1 cellular context compared by ENCODE assay signal in genomic region chr16:1151424-1152122, GRCh38.
TF ChIP-seq lines count a peak whose summit lies in the region.

No MANE protein-coding gene starts in this region.

TF ChIP-seq in HEK293, 187 proteins besides CTCF, POLR2A, EP300 and RAD21 (continued from another document):
- no peak for TF ChIP-seq ZNF521 (tag by site-specific recombination; IDR thresholded peaks at IDR 0.05)
TF ChIP-seq in HEK293: peak in this region for 1.
